ENCODE assay signal across 9 cellular contexts in the genomic region with DNA sequence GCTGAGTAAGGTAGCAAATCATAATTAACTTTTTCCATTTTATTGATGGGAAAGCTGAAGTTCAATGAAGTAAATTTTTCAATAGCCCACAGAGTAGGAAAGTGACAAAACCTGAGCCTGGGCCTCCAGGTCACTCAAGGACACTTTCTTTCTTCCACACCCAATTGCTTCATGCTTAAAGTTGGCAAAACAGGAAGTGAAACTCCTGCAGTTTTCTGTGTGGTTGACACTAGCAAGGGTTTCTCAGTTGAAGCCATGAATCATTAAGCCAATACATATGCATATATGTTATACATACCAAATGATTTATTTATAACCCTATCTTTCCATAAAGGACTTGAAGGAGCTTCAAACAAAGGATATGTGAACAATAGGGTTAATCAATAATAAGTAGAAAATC. TPM values are rescaled to one million over a fixed set of nuclear protein-coding genes. Genes with fewer than 3 reads are reported as not detected.
DNase-seq lines count a peak whose midpoint lies in the region; ATAC-seq and TF ChIP-seq lines count a peak whose summit lies in the region.
"Had no signal": no experiment of that assay in that cellular context is flagged by ENCODE, and none has a peak within 500 bp of the region (broad histone marks: within the 10 kb centered on the region; RNA-seq: fewer than 3 reads in every experiment).

No MANE protein-coding gene starts in this region.

- H3K9me3 ChIP-seq in OCI-LY7 (ENCODE audit: low read length) (no peaks in the 10 kb centered on the region), aorta (ENCODE audit: control insufficient read depth, low read length) (no peaks in the 10 kb centered on the region)
- H3K9me3 ChIP-seq: heart right ventricle had no signal

- peak overlapping the region; percentile 47 for H3K4me2 ChIP-seq in OCI-LY7 (ENCODE audit: low read length)

- DNase-seq in GM19238 (ENCODE audit: insufficient read length, low spot score), result peak; percentile 23
- DNase-seq in OCI-LY7 (ENCODE audit: low spot score), result peak; percentile 87
- peak; percentile 33 for DNase-seq in midbrain (lab: John Stamatoyannopoulos, UW)
- no peak for DNase-seq in HT-29 (ENCODE audit: low spot score)
- DNase-seq in NK-92 (lab: John Stamatoyannopoulos, UW; ENCODE audit: unreplicated experiment), result no peak
- DNase-seq in iPS-NIHi7 (ENCODE audit: extremely low spot score), result no peak
- DNase-seq in aorta, result no peak
- DNase-seq: heart right ventricle had no signal

- H3K36me3 ChIP-seq in OCI-LY7 (ENCODE audit: insufficient read depth, low read length) (peaks cover 22% of the 10 kb centered on the region), aorta (ENCODE audit: control insufficient read depth in 1 of 2, insufficient read depth in 2 of 2, low read length in 1 of 2) (peaks cover 4 to 8% of the 10 kb centered on the region in 2 donors)

- no peaks in the 10 kb centered on the region for H3K79me2 ChIP-seq in OCI-LY7 (ENCODE audit: insufficient read depth, low read depth, low read length)

- H3K27me3 ChIP-seq in aorta (ENCODE audit: control insufficient read depth in 1 of 2, insufficient read depth in 2 of 2, low read length in 1 of 2), result no peaks in the 10 kb centered on the region
- H3K27me3 ChIP-seq: heart right ventricle had no signal

- POLR2A ChIA-PET in OCI-LY7 (lab: Charles Lee), result interaction anchor here (0.8 to 1.0 kb wide), 5 partner anchors 9 to 226 kb away, joined by 3 to 4 read pairs (median 3); no protein-coding TSS in a partner anchor

- H2AFZ ChIP-seq in OCI-LY7 (ENCODE audit: low read length), result no peak overlapping the region

- peak; percentile 100 for ATAC-seq in HG02885 (IDR thresholded peaks at IDR 0.05; ENCODE audit: poor library complexity, unreplicated experiment)
- ATAC-seq in aorta (ENCODE audit: low FRiP score), result no peak

- CTCF ChIA-PET in OCI-LY7 (lab: Charles Lee; ENCODE audit: unreplicated experiment), result no interaction called here

- 0 out of 2 replicates have a peak, but pooled peaks cover 2% of the 10 kb centered on the region for H3K9me2 ChIP-seq in OCI-LY7 (ENCODE audit: insufficient read depth, low read length)

- H3K27ac ChIP-seq in OCI-LY7 (ENCODE audit: low read depth, low read length, poor library complexity, severe bottlenecking) (no peak overlapping the region), aorta (ENCODE audit: low read depth in 1 of 2, low read length in 2 of 2) (no peak overlapping the region)

- BruUV-seq in OCI-LY7 (replicated peaks; lab: Mats Ljungman, UMichigan), result no TSS peak

- peaks cover 19% of the 10 kb centered on the region for H3K4me1 ChIP-seq in OCI-LY7 (ENCODE audit: insufficient read depth, low read length, poor library complexity, severe bottlenecking)
- peaks cover 0 to 7% of the 10 kb centered on the region in 2 donors for H3K4me1 ChIP-seq in aorta (ENCODE audit: control insufficient read depth in 1 of 2, insufficient read depth in 2 of 2, low read length in 2 of 2)

- H3K4me3 ChIP-seq in OCI-LY7 (ENCODE audit: low read depth, low read length, poor library complexity, severe bottlenecking) (no peak overlapping the region), aorta (ENCODE audit: low read length in 2 of 2) (no peak overlapping the region)
- H3K4me3 ChIP-seq: heart right ventricle had no signal

- no peaks in the 10 kb centered on the region for H4K20me1 ChIP-seq in OCI-LY7 (ENCODE audit: insufficient read depth, low read length)

- TF ChIP-seq CTCF in OCI-LY7 (conservative IDR thresholded peaks at IDR 0.05; ENCODE audit: low read length), result no peak

- intact Hi-C loops in OCI-LY7 (cut with micrococcal nuclease; ENCODE audit: unreplicated experiment), result loop anchor here (5.0 kb wide), 1 partner anchor 64 kb away; no protein-coding TSS in a partner anchor
- intact Hi-C loops in aorta (cut with DNase I), result no loop called here

RNA-seq across cellular contexts. Expression of gene TLR4, which starts 13.9 kb away (rescaled TPM):
- total RNA-seq in OCI-LY7 (2014; rRNA removed; shearing (Covaris generic)), result 4.0 and 4.4 TPM in 2 replicates
- total RNA-seq in OCI-LY7 (2022) (10.0 and 10.4 TPM in 2 replicates), aorta (10 to 100 TPM; 35.0 to 37.2 TPM)
- 4.3 and 4.5 TPM in 2 replicates for total RNA-seq in HT-29 (2014; rRNA removed; shearing (Covaris generic))
- polyA plus RNA-seq in aorta, result 10 to 100 TPM; 12.8 to 17.9 TPM

Comparison
In these comparisons a context has a peak if more than half of its experiments do, and no peak if none do; other contexts are left out.
1. DNase-seq: peak in GM19238 (single experiment), OCI-LY7 (single experiment) and midbrain (single experiment); none in HT-29 (single experiment), NK-92 (single experiment), iPS-NIHi7 (single experiment) and aorta (0 of 2).